Comparison of ENCODE assay signal across 32 cellular contexts in genomic region chr10:104510644-104511043, GRCh38.
"Had no signal": no experiment of that assay in that cellular context is flagged by ENCODE, and none has a peak within 500 bp of the region (broad histone marks: within the 10 kb centered on the region; RNA-seq: fewer than 3 reads in every experiment).

No MANE protein-coding gene starts in this region.

- H3K36me3 ChIP-seq: MG63 had no signal

- H3K4me3 ChIP-seq: MG63 had no signal

- H3K27me3 ChIP-seq: MG63 had no signal

- DNase-seq: Karpas-422, Kasumi-1, MM.1S, MV-4-11, NCI-H1048, NCI-H1092, NCI-H1092 treated with DMSO at 0.1 percent for 48 hours, NCI-H1105, NCI-H1105 treated with DMSO at 0.1 percent for 48 hours, NCI-H1417, NCI-H1417 treated with DMSO at 0.1 percent for 48 hours, NCI-H1436, NCI-H1436 treated with DMSO at 0.1 percent for 48 hours, NCI-H146, NCI-H1694, NCI-H1694 treated with DMSO at 0.1 percent for 48 hours, NCI-H187, NCI-H187 treated with DMSO at 0.1 percent for 48 hours, NCI-H1930, NCI-H2029, NCI-H2029 treated with DMSO at 0.1 percent for 48 hours, NCI-H2081, NCI-H2081 treated with DMSO at 0.1 percent for 48 hours, NCI-H2107, NCI-H2171, NCI-H2227 treated with DMSO at 0.1 percent for 48 hours, NCI-H226, NCI-H345, NCI-H446, NCI-H510A, NCI-H510A treated with DMSO at 0.1 percent for 48 hours had no signal
